17 cellular contexts compared by ENCODE assay signal in genomic region chr9:114086607-114087006, GRCh38. TPM values are rescaled to one million over a fixed set of nuclear protein-coding genes. Genes with fewer than 3 reads are reported as not detected.
DNase-seq lines count a peak whose midpoint lies in the region; ATAC-seq and TF ChIP-seq lines count a peak whose summit lies in the region.
"Had no signal": no experiment of that assay in that cellular context is flagged by ENCODE, and none has a peak within 500 bp of the region (broad histone marks: within the 10 kb centered on the region; RNA-seq: fewer than 3 reads in every experiment).

No MANE protein-coding gene starts in this region.

- H3K9me3 Mint-ChIP-seq in endodermal cell (no peaks in the 10 kb centered on the region), osteocyte (ENCODE audit: unreplicated experiment) (no peaks in the 10 kb centered on the region)
- H3K9me3 Mint-ChIP-seq: CD4-positive, alpha-beta T cell; HFFc6; IgD-negative memory B cell had no signal

- intact Hi-C loops in cardiac septum (cut with DNase I), result no loop called here
- intact Hi-C loops in right cardiac atrium (cut with DNase I), result no loop called here

- H3K4me3 ChIP-seq in right cardiac atrium (ENCODE audit: low read length) (no peak overlapping the region), endodermal cell (ENCODE audit: low read length) (no peak overlapping the region)

- ATAC-seq in right cardiac atrium (no peak), GM21360 (IDR thresholded peaks at IDR 0.05; ENCODE audit: unreplicated experiment) (no peak), HG02938 (IDR thresholded peaks at IDR 0.05; ENCODE audit: unreplicated experiment) (no peak), GM18502 (IDR thresholded peaks at IDR 0.05; ENCODE audit: poor library complexity, unreplicated experiment) (no peak)
- ATAC-seq: HCT116 had no signal

- H3K27ac Mint-ChIP-seq in endodermal cell (no peak overlapping the region), osteocyte (ENCODE audit: unreplicated experiment) (no peak overlapping the region)
- H3K27ac Mint-ChIP-seq: CD4-positive, alpha-beta T cell; HFFc6; IgD-negative memory B cell had no signal

- WGBS in right cardiac atrium, result 94% methylated on average over 4 of the region's 4 CpGs
- 88 to 97% methylated on average over 3 to 4 of the region's 4 CpGs for WGBS in endodermal cell (ENCODE audit: insufficient coverage in 1 of 2, insufficient read length in 1 of 2), 2 experiments

- H3K27me3 Mint-ChIP-seq in endodermal cell (ENCODE audit: insufficient read depth) (peaks cover 8% of the 10 kb centered on the region), osteocyte (ENCODE audit: unreplicated experiment) (peaks cover 8% of the 10 kb centered on the region)

- H3K4me3 Mint-ChIP-seq in endodermal cell (no peak overlapping the region), osteocyte (ENCODE audit: unreplicated experiment) (no peak overlapping the region)
- H3K4me3 Mint-ChIP-seq: CD4-positive, alpha-beta T cell; HFFc6; IgD-negative memory B cell had no signal

- peaks cover 4% of the 10 kb centered on the region for H3K4me1 Mint-ChIP-seq in endodermal cell
- H3K4me1 Mint-ChIP-seq in osteocyte (ENCODE audit: unreplicated experiment), result peaks cover 3% of the 10 kb centered on the region

- H3K36me3 Mint-ChIP-seq in endodermal cell (ENCODE audit: low read depth), result no peaks in the 10 kb centered on the region
- H3K36me3 Mint-ChIP-seq in osteocyte (ENCODE audit: unreplicated experiment), result no peaks in the 10 kb centered on the region
- H3K36me3 Mint-ChIP-seq: IgD-negative memory B cell had no signal

- no peak overlapping the region for H3K27ac ChIP-seq in right cardiac atrium (ENCODE audit: low read length)
- H3K27ac ChIP-seq in endodermal cell (ENCODE audit: low read depth, low read length), result no peak overlapping the region

- no peaks in the 10 kb centered on the region for H3K27me3 ChIP-seq in right cardiac atrium (ENCODE audit: control insufficient read depth, insufficient read depth)
- H3K27me3 ChIP-seq in endodermal cell (ENCODE audit: control insufficient read depth, insufficient read depth, low read length, poor library complexity, severe bottlenecking), result peaks cover 8% of the 10 kb centered on the region
- H3K27me3 ChIP-seq: BE2C had no signal

- H3K9ac ChIP-seq in endodermal cell (ENCODE audit: extremely low read depth, low read length, poor library complexity, severe bottlenecking), result no peak overlapping the region

- H3K9me3 ChIP-seq in right cardiac atrium (ENCODE audit: control insufficient read depth, low read length) (no peaks in the 10 kb centered on the region), endodermal cell (ENCODE audit: control insufficient read depth, low read length) (no peaks in the 10 kb centered on the region)
- H3K9me3 ChIP-seq: BE2C, Caco-2 had no signal

- TF ChIP-seq CTCF in endodermal cell (conservative IDR thresholded peaks at IDR 0.05), result no peak
- TF ChIP-seq CTCF in osteocyte (IDR thresholded peaks at IDR 0.05), result no peak

- DNase-seq in cardiac septum (ENCODE audit: low spot score), result peak; percentile 71
- DNase-seq in right cardiac atrium, result no peak
- DNase-seq in endodermal cell, result peak; percentile 5
- DNase-seq in osteocyte (ENCODE audit: extremely low spot score, unreplicated experiment), result peak; percentile 66
- DNase-seq: ACHN; C1 segment of cervical spinal cord; CD4-positive, alpha-beta T cell; GOT3; H7; HFFc6 had no signal

- no peaks in the 10 kb centered on the region for H3K36me3 ChIP-seq in endodermal cell (ENCODE audit: control insufficient read depth, insufficient read depth, low read length)
- H3K36me3 ChIP-seq: BE2C had no signal

- H3K4me1 ChIP-seq in right cardiac atrium (ENCODE audit: control insufficient read depth, insufficient read depth, low read length), result no peaks in the 10 kb centered on the region
- no peaks in the 10 kb centered on the region for H3K4me1 ChIP-seq in endodermal cell (ENCODE audit: control insufficient read depth, insufficient read depth, low read length)
- H3K4me1 ChIP-seq: BE2C had no signal

RNA-seq across cellular contexts. Expression of gene AMBP, which starts 8.5 kb away (rescaled TPM):
- total RNA-seq in cardiac septum, result not detected
- under 1 TPM in 1 of 4 donors, not detected in 3; 0.81 TPM for total RNA-seq in right cardiac atrium
- 0.11 TPM for polyA plus RNA-seq in right cardiac atrium
- 1 to 10 TPM in 1 of 2 donors, under 1 TPM in 1; 0.68 to 2.9 TPM for total RNA-seq in endodermal cell
- 0.32 TPM for polyA plus RNA-seq in endodermal cell (2013, experiment 1 of 2)
- polyA plus RNA-seq in endodermal cell (2013, experiment 2 of 2), result 0.58 TPM
- not detected in 2 replicates for total RNA-seq in osteocyte
- total RNA-seq: CD4-positive, alpha-beta T cell; HFFc6 had no signal
- polyA plus RNA-seq: IgD-negative memory B cell had no signal

RNA-seq across cellular contexts. Expression of gene KIF12, which starts 12.5 kb away (rescaled TPM):
- total RNA-seq in cardiac septum, result not detected
- under 1 TPM in 2 of 4 donors, not detected in 2; 0.11 to 0.44 TPM for total RNA-seq in right cardiac atrium
- 0.23 TPM for polyA plus RNA-seq in right cardiac atrium
- 10 to 100 TPM; 11.4 to 16.3 TPM for total RNA-seq in endodermal cell
- polyA plus RNA-seq in endodermal cell (2013, experiment 1 of 2), result 3.3 TPM
- polyA plus RNA-seq in endodermal cell (2013, experiment 2 of 2), result 4.1 TPM
- total RNA-seq in osteocyte, result 0.47 and 0.64 TPM in 2 replicates
- total RNA-seq: CD4-positive, alpha-beta T cell; HFFc6 had no signal
- polyA plus RNA-seq: IgD-negative memory B cell had no signal

Comparison
In these comparisons a context has a peak if more than half of its experiments do, and no peak if none do; other contexts are left out.
1. DNase-seq: peak in cardiac septum (single experiment), endodermal cell (single experiment) and osteocyte (single experiment); none in right cardiac atrium (0 of 3).